In the genomic region with DNA sequence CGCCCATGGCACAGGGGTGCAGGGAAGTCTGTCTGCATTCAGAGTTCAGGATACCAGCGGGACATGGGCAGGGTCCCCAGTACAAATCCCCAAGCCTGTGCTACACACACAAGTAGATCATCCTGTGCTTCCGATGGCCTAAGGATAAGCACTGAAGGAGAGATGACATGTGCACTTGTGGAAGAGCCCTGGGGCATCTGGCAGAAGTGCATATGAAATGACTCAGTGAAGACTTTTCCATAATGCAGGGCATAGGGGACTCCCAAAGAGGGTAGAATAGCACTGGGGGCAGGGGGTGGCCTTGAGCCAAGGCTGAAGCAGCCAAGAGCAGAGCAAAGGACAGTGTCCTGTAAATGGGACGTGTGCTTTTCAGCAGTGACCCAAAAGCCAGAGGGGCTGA, we compare ENCODE assay signal across 22 cellular contexts. TPM values are rescaled to one million over a fixed set of nuclear protein-coding genes. Genes with fewer than 3 reads are reported as not detected.
DNase-seq lines count a peak whose midpoint lies in the region; ATAC-seq, FAIRE-seq and TF ChIP-seq lines count a peak whose summit lies in the region.
"Had no signal": no experiment of that assay in that cellular context is flagged by ENCODE, and none has a peak within 500 bp of the region (broad histone marks: within the 10 kb centered on the region; RNA-seq: fewer than 3 reads in every experiment).

No MANE protein-coding gene starts in this region.

- TF ChIP-seq POLR2A in HepG2 (IDR thresholded peaks at IDR 0.05; ENCODE audit: insufficient read depth in 1 of 2, low read depth in 2 of 2, low read length in 2 of 2), result no peak

- ATAC-seq in activated CD8-positive, alpha-beta memory T cell treated with anti-CD3 and anti-CD28 coated beads, Interleukin-2, amount 10 ng/mL, durations not matched to agents 7 days and 5 days, result no peak
- ATAC-seq in HepG2 (no peak), GM18519 (IDR thresholded peaks at IDR 0.05; ENCODE audit: low FRiP score, unreplicated experiment) (no peak)
- ATAC-seq: GM23338 had no signal

- no peaks in the 10 kb centered on the region for H3K36me3 Mint-ChIP-seq in activated CD8-positive, alpha-beta memory T cell treated with anti-CD3 and anti-CD28 coated beads, Interleukin-2, amount 10 ng/mL, durations not matched to agents 7 days and 5 days
- H3K36me3 Mint-ChIP-seq in nephron progenitor cell (ENCODE audit: low read depth), result peaks cover 9% of the 10 kb centered on the region

- BruUV-seq in HepG2 (replicated peaks; lab: Mats Ljungman, UMichigan), result no TSS peak

- POLR2A ChIA-PET in HepG2 (lab: Yijun Ruan, JAX), result no interaction called here

- 45% methylated on average over 2 of the region's 4 CpGs for WGBS in HepG2 (ENCODE audit: low lambda C conversion rate)

- H3K4me1 Mint-ChIP-seq in activated CD8-positive, alpha-beta memory T cell treated with anti-CD3 and anti-CD28 coated beads, Interleukin-2, amount 10 ng/mL, durations not matched to agents 7 days and 5 days, result no peaks in the 10 kb centered on the region
- no peaks in the 10 kb centered on the region for H3K4me1 Mint-ChIP-seq in nephron progenitor cell
- H3K4me1 Mint-ChIP-seq: CD8-positive, alpha-beta memory T cell; GM23338 had no signal

- H3K4me3 ChIP-seq in bronchial epithelial cell (ENCODE audit: low read depth, low read length) (no peak overlapping the region), HepG2 (replicated peaks in 1 of 3; ENCODE audit: insufficient read depth in 1 of 3, low read depth in 2 of 3, low read length in 3 of 3) (no peak overlapping the region)
- H3K4me3 ChIP-seq: GM23338 had no signal

- TF ChIP-seq RAD21 in HepG2 (CRISPR knock-in tag; IDR thresholded peaks at IDR 0.05), result no peak

- CTCF ChIA-PET in activated CD8-positive, alpha-beta memory T cell treated with anti-CD3 and anti-CD28 coated beads, Interleukin-2, amount 10 ng/mL, durations not matched to agents 7 days and 5 days (lab: Charles Lee), result no interaction called here
- CTCF ChIA-PET in HepG2 (lab: Yijun Ruan, JAX; ENCODE audit: low intra/inter-chr PET ratio, low total read pairs), result no interaction called here

- in situ Hi-C loops in HepG2 (cut with HindIII; ENCODE audit: extremely low pct_ligation_motif_present, low pct_unique_long_range_greater_than_20kb), result no loop called here

- H3K9me3 Mint-ChIP-seq in activated CD8-positive, alpha-beta memory T cell treated with anti-CD3 and anti-CD28 coated beads, Interleukin-2, amount 10 ng/mL, durations not matched to agents 7 days and 5 days (ENCODE audit: low read depth), result no peaks in the 10 kb centered on the region
- H3K9me3 Mint-ChIP-seq in nephron progenitor cell, result peaks cover 24% of the 10 kb centered on the region
- H3K9me3 Mint-ChIP-seq: CD8-positive, alpha-beta memory T cell had no signal

- no peaks in the 10 kb centered on the region for H3K9me3 ChIP-seq in HepG2 (ENCODE audit: low read length)
- H3K9me3 ChIP-seq: BE2C had no signal

- DNase-seq in activated CD8-positive, alpha-beta memory T cell treated with anti-CD3 and anti-CD28 coated beads, Interleukin-2, amount 50 U/mL, for 48 hours, result peak; percentile 22
- DNase-seq in activated CD8-positive, alpha-beta memory T cell treated with anti-CD3 and anti-CD28 coated beads, Interleukin-2, amount 10 ng/mL, durations not matched to agents 7 days and 5 days, result no peak
- peak; percentile 6 for DNase-seq in RPMI7951 (ENCODE audit: low read depth)
- no peak for DNase-seq in bronchial epithelial cell (ENCODE audit: low read depth)
- DNase-seq in nephron progenitor cell, result no peak
- DNase-seq in HepG2 (ENCODE audit: low spot score), result no peak
- no peak for DNase-seq in SW 1271 (lab: John Stamatoyannopoulos, UW)
- DNase-seq: 8988T; BE2C; C1 segment of cervical spinal cord; CD4-positive, CD25-positive, alpha-beta regulatory T cell; CD8-positive, alpha-beta memory T cell; COR-L47; DMS 273 treated with DMSO at 0.1 percent for 48 hours; DMS53; GDM1; HCEC 1CT had no signal

- no peak overlapping the region for H2AFZ ChIP-seq in HepG2 (ENCODE audit: low read length)
- H2AFZ ChIP-seq: GM23338 had no signal

- no peak overlapping the region for H3K4me2 ChIP-seq in HepG2 (ENCODE audit: low read depth, low read length)
- H3K4me2 ChIP-seq: GM23338 had no signal

- FAIRE-seq in bronchial epithelial cell (lab: Jason Lieb, UNC) (peak; percentile 47), HepG2 (lab: Jason Lieb, UNC) (no peak)
- FAIRE-seq: GM12892, GM18507, H54 had no signal

- H3K9ac ChIP-seq in HepG2 (ENCODE audit: insufficient read depth, low read depth, low read length), result no peak overlapping the region

- H3K79me2 ChIP-seq in HepG2 (ENCODE audit: insufficient read depth, low read length), result no peaks in the 10 kb centered on the region

- no peak for TF ChIP-seq EP300 in HepG2 (IDR thresholded peaks at IDR 0.05; ENCODE audit: low read depth in 2 of 2, low read length in 2 of 2)
- TF ChIP-seq EP300 in HepG2 (CRISPR knock-in tag; IDR thresholded peaks at IDR 0.05; ENCODE audit: borderline replicate concordance), result no peak

- no peak for TF ChIP-seq CTCF in bronchial epithelial cell (IDR thresholded peaks at IDR 0.05; ENCODE audit: insufficient read depth, low read length, severe bottlenecking)
- no peak for TF ChIP-seq CTCF in nephron progenitor cell (IDR thresholded peaks at IDR 0.05)
- no peak for TF ChIP-seq CTCF in HepG2 (CRISPR knock-in tag; IDR thresholded peaks at IDR 0.05)

- H3K27me3 ChIP-seq in bronchial epithelial cell (ENCODE audit: control insufficient read depth, insufficient read depth, low read length), result no peaks in the 10 kb centered on the region
- H3K27me3 ChIP-seq in HepG2 (ENCODE audit: control insufficient read depth in 1 of 2, insufficient read depth in 2 of 2, low read length in 2 of 2), result no peaks in the 10 kb centered on the region; a peak in 1 of 5 replicates
- H3K27me3 ChIP-seq: BE2C had no signal

- intact Hi-C loops in HepG2 (cut with micrococcal nuclease; ENCODE audit: unreplicated experiment), result no loop called here

- no peaks in the 10 kb centered on the region for H4K20me1 ChIP-seq in HepG2 (ENCODE audit: insufficient read depth, low read length)

- H3K36me3 ChIP-seq in bronchial epithelial cell (ENCODE audit: control insufficient read depth, insufficient read depth, low read length), result no peaks in the 10 kb centered on the region
- H3K36me3 ChIP-seq in HepG2 (replicated peaks in 1 of 2; ENCODE audit: control insufficient read depth in 1 of 2, insufficient read depth in 2 of 2, low read length in 2 of 2), result no peaks in the 10 kb centered on the region

- H3K4me3 Mint-ChIP-seq in activated CD8-positive, alpha-beta memory T cell treated with anti-CD3 and anti-CD28 coated beads, Interleukin-2, amount 10 ng/mL, durations not matched to agents 7 days and 5 days, result no peak overlapping the region
- H3K4me3 Mint-ChIP-seq in nephron progenitor cell, result no peak overlapping the region
- H3K4me3 Mint-ChIP-seq: CD4-positive, CD25-positive, alpha-beta regulatory T cell; CD8-positive, alpha-beta memory T cell; GM23338 had no signal

- no peaks in the 10 kb centered on the region for H3K4me1 ChIP-seq in HepG2 (ENCODE audit: insufficient read depth, low read length)
- H3K4me1 ChIP-seq: BE2C had no signal

- H3K27ac Mint-ChIP-seq in activated CD8-positive, alpha-beta memory T cell treated with anti-CD3 and anti-CD28 coated beads, Interleukin-2, amount 10 ng/mL, durations not matched to agents 7 days and 5 days, result no peak overlapping the region
- peak overlapping the region; percentile 53 for H3K27ac Mint-ChIP-seq in nephron progenitor cell
- H3K27ac Mint-ChIP-seq: CD4-positive, CD25-positive, alpha-beta regulatory T cell; CD8-positive, alpha-beta memory T cell; GM23338 had no signal

- no peaks in the 10 kb centered on the region for H3K27me3 Mint-ChIP-seq in activated CD8-positive, alpha-beta memory T cell treated with anti-CD3 and anti-CD28 coated beads, Interleukin-2, amount 10 ng/mL, durations not matched to agents 7 days and 5 days
- H3K27me3 Mint-ChIP-seq in nephron progenitor cell (ENCODE audit: low read depth, poor library complexity), result no peaks in the 10 kb centered on the region
- H3K27me3 Mint-ChIP-seq: CD4-positive, CD25-positive, alpha-beta regulatory T cell had no signal

- H3K27ac ChIP-seq in HepG2 (ENCODE audit: extremely low read length, insufficient read depth, low read length), result no peak overlapping the region

RNA-seq across cellular contexts. Expression of gene ADAMTS17, which starts 22.9 kb away (rescaled TPM):
- total RNA-seq in activated CD8-positive, alpha-beta memory T cell treated with anti-CD3 and anti-CD28 coated beads, Interleukin-2, amount 10 ng/mL, durations not matched to agents 7 days and 5 days, result 1 to 10 TPM; 1.6 to 1.9 TPM
- total RNA-seq in RPMI7951 (2014; rRNA removed; shearing (Covaris generic)), result 1.6 and 2.7 TPM in 2 replicates
- total RNA-seq in bronchial epithelial cell (1.1 and 2.0 TPM in 2 replicates), HepG2 (2016; rRNA removed; fragmentation: Illumina TruSeq; extraction: Trizol) (0.02 and 0.36 TPM in 2 replicates)
- not detected in 2 replicates for total RNA-seq in HepG2 (2016; cell fraction: cytosol; rRNA removed; fragmentation: Illumina TruSeq; extraction: Trizol; ENCODE audit: low read depth)
- 0.12 TPM in 1 of 2 replicates, not detected in the other for total RNA-seq in HepG2 (2016; cell fraction: insoluble cytoplasmic fraction; rRNA removed; fragmentation: Illumina TruSeq; extraction: Trizol)
- 0.10 and 0.37 TPM in 2 replicates for total RNA-seq in HepG2 (2016; cell fraction: membrane; rRNA removed; fragmentation: Illumina TruSeq; extraction: Trizol)
- not detected in 2 replicates for total RNA-seq in HepG2 (2016; cell fraction: nucleus; rRNA removed; fragmentation: Illumina TruSeq; extraction: Trizol)
- 0.04 and 0.09 TPM in 2 replicates for polyA plus RNA-seq in HepG2 (2011; rRNA removed)
- polyA plus RNA-seq in HepG2 (2011; cell fraction: cytosol; rRNA removed), result 0.03 and 0.04 TPM in 2 replicates
- 0.07 and 0.10 TPM in 2 replicates for polyA plus RNA-seq in HepG2 (2011; cell fraction: nucleus; rRNA removed)
- 0.05 and 0.13 TPM in 2 replicates for polyA plus RNA-seq in HepG2 (2012)
- not detected in 2 replicates for polyA plus RNA-seq in HepG2 (2016; cell fraction: cytosol; fragmentation: Illumina TruSeq; extraction: Trizol; ENCODE audit: low read depth)
- 0.04 and 0.19 TPM in 2 replicates for polyA plus RNA-seq in HepG2 (2016; cell fraction: insoluble cytoplasmic fraction; fragmentation: Illumina TruSeq; extraction: Trizol; ENCODE audit: low read depth)
- polyA plus RNA-seq in HepG2 (2016; cell fraction: membrane; fragmentation: Illumina TruSeq; extraction: Trizol; ENCODE audit: low read depth), result 0.02 TPM in 1 of 2 replicates, not detected in the other
- polyA plus RNA-seq in HepG2 (2016; cell fraction: nucleus; fragmentation: Illumina TruSeq; extraction: Trizol; ENCODE audit: insufficient read depth, low read depth), result not detected in 2 replicates
- polyA minus RNA-seq in HepG2 (2011; rRNA and poly(A)+ RNA removed; ENCODE audit: low replicate concordance), result 0.34 TPM in 1 of 2 replicates, not detected in the other
- polyA minus RNA-seq in HepG2 (2011; cell fraction: cytosol; rRNA and poly(A)+ RNA removed), result not detected in 2 replicates
- polyA minus RNA-seq in HepG2 (2011; cell fraction: nucleus; rRNA and poly(A)+ RNA removed), result not detected in 2 replicates

Comparison
In these comparisons a context has a peak if more than half of its experiments do, and no peak if none do; other contexts are left out.
1. DNase-seq: peak in activated CD8-positive, alpha-beta memory T cell treated with anti-CD3 and anti-CD28 coated beads, Interleukin-2, amount 50 U/mL, for 48 hours (single experiment) and RPMI7951 (single experiment); none in activated CD8-positive, alpha-beta memory T cell treated with anti-CD3 and anti-CD28 coated beads, Interleukin-2, amount 10 ng/mL, durations not matched to agents 7 days and 5 days (single experiment), bronchial epithelial cell (single experiment), nephron progenitor cell (single experiment), HepG2 (single experiment) and SW 1271 (0 of 2).